In genomic region chr13:25017808-25018728, GRCh38 we compare ENCODE assay signal across 8 cellular contexts.
DNase-seq lines count a peak whose midpoint lies in the region; TF ChIP-seq lines count a peak whose summit lies in the region.
"Not testable (repeated sequence)": the region's sequence is repeated elsewhere in the genome, so short reads cannot be mapped to it uniquely, and the experiment has no call there.

No MANE protein-coding gene starts in this region.

- H3K4me3 ChIP-seq in LNCaP clone FGC (ENCODE audit: low read depth, low read length) (peak overlapping the region; percentile 43), colonic mucosa (peak overlapping the region; percentile 33), stomach (peak overlapping the region; percentile 9 to 51 (median 40))

- not testable (repeated sequence) for H3K4me1 Mint-ChIP-seq in progenitor cell of endocrine pancreas (ENCODE audit: low read depth)

- H3K4me1 ChIP-seq in colonic mucosa = not testable (repeated sequence)
- peaks cover 6 to 17% (median 14%) of the 10 kb centered on the region in 4 donors for H3K4me1 ChIP-seq in stomach

- H3K9ac ChIP-seq in colonic mucosa (ENCODE audit: low read depth in 2 of 2, low read length in 2 of 2) = not testable (repeated sequence)

- WGBS in stomach, 5 donors = 1 to 4% (median 2%) methylated on average over 29 to 79 of the region's 79 CpGs

- peak overlapping the region; percentile 37 for H3K27ac Mint-ChIP-seq in progenitor cell of endocrine pancreas

- H3K9me3 ChIP-seq in colonic mucosa, stomach: not testable (repeated sequence)

- H3K27me3 Mint-ChIP-seq in progenitor cell of endocrine pancreas = peaks cover 66% of the 10 kb centered on the region

- not testable (repeated sequence) for TF ChIP-seq EP300 in stomach (IDR thresholded peaks at IDR 0.05)

- TF ChIP-seq CTCF in LNCaP clone FGC (IDR thresholded peaks at IDR 0.05; ENCODE audit: control insufficient read depth, extremely low read depth, insufficient read depth); colonic mucosa (IDR thresholded peaks at IDR 0.05); progenitor cell of endocrine pancreas (IDR thresholded peaks at IDR 0.05; ENCODE audit: unreplicated experiment); stomach (IDR thresholded peaks at IDR 0.05): not testable (repeated sequence)

- DNase-seq in DMS53 (lab: John Stamatoyannopoulos, UW) (peak; percentile 85), LNCaP clone FGC (ENCODE audit: low read depth) (peak; percentile 21), NCI-H774 (lab: John Stamatoyannopoulos, UW) (peak; percentile 43), activated T-cell treated with anti-CD3 and anti-CD28 coated beads for 24 hours (ENCODE audit: low read depth) (peak; percentile 35), colonic mucosa (peak; percentile 88), iPS-NIHi11 (ENCODE audit: low spot score) (peak; percentile 74), progenitor cell of endocrine pancreas (ENCODE audit: low spot score, unreplicated experiment) (peak; percentile 25), stomach (peak; percentile 51)

- H3K36me3 Mint-ChIP-seq in progenitor cell of endocrine pancreas (ENCODE audit: insufficient read depth) = not testable (repeated sequence)

- H3K9me3 Mint-ChIP-seq in progenitor cell of endocrine pancreas (ENCODE audit: low read depth) = not testable (repeated sequence)

- H3K27ac ChIP-seq in colonic mucosa, stomach: not testable (repeated sequence)

- not testable (repeated sequence) for H3K36me3 ChIP-seq in colonic mucosa, stomach

- not testable (repeated sequence) for TF ChIP-seq POLR2A in stomach (IDR thresholded peaks at IDR 0.05)

- intact Hi-C loops in colonic mucosa (cut with DNase I); stomach (cut with DNase I; ENCODE audit: low total_unique reads): not testable (repeated sequence)

- not testable (repeated sequence) for H3K27me3 ChIP-seq in colonic mucosa
- peaks cover 0 to 72% (median 23%) of the 10 kb centered on the region in 3 donors for H3K27me3 ChIP-seq in stomach

- H3K4me3 Mint-ChIP-seq in progenitor cell of endocrine pancreas (ENCODE audit: low read depth) = peak overlapping the region; percentile 67

Comparison
In these comparisons a context has a peak if more than half of its experiments do, and no peak if none do; other contexts are left out.
1. DNase-seq: peak in every context shown above with its lines; median percentile 88 in colonic mucosa; 85 in DMS53; 74 in iPS-NIHi11; 51 in stomach; 43 in NCI-H774; 35 in activated T-cell treated with anti-CD3 and anti-CD28 coated beads for 24 hours; 25 in progenitor cell of endocrine pancreas; 21 in LNCaP clone FGC.